Comparison of ENCODE assay signal across 12 cellular contexts in the genomic region with DNA sequence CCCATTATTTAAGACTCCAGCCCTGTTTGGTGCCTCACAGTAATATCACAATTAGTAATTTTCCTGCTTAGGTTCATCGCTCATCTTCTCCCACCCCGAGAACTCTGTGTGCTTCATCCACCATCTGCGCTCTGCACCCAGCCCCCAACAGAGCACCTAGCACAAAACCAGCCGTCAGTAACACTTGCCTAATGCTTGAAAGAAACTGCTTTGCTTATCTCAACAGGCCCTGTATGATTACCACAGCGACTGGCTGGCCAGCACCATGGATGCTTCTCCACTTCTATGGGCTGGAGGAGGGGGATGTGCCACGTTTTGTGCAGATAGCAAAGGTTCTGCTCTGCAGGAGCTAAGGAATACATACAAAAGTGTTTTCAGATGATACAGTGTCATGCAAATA.
"Had no signal": no experiment of that assay in that cellular context is flagged by ENCODE, and none has a peak within 500 bp of the region (broad histone marks: within the 10 kb centered on the region; RNA-seq: fewer than 3 reads in every experiment).

No MANE protein-coding gene starts in this region.

- H3K4me3 Mint-ChIP-seq: immature natural killer cell; naive thymus-derived CD8-positive, alpha-beta T cell; neural crest cell had no signal

- H3K9me3 Mint-ChIP-seq: immature natural killer cell; naive thymus-derived CD8-positive, alpha-beta T cell; neural crest cell had no signal

- H3K27ac Mint-ChIP-seq: immature natural killer cell; naive thymus-derived CD8-positive, alpha-beta T cell had no signal

- ATAC-seq: esophagus mucosa; mucosa of descending colon; naive thymus-derived CD8-positive, alpha-beta T cell had no signal

- H3K27ac ChIP-seq: colonic mucosa had no signal

- H3K27me3 ChIP-seq: colonic mucosa had no signal

- H3K4me1 ChIP-seq: colonic mucosa had no signal

- H3K9me3 ChIP-seq: colonic mucosa, mucosa of descending colon had no signal

- H3K36me3 Mint-ChIP-seq: immature natural killer cell; naive thymus-derived CD8-positive, alpha-beta T cell had no signal

- H3K4me3 ChIP-seq: colonic mucosa, mucosa of descending colon had no signal

- H3K4me1 Mint-ChIP-seq: immature natural killer cell; naive thymus-derived CD8-positive, alpha-beta T cell; neural crest cell had no signal

- H3K36me3 ChIP-seq: colonic mucosa had no signal

- DNase-seq: colonic mucosa; effector CD4-positive, alpha-beta T cell; immature natural killer cell; mucosa of descending colon; naive thymus-derived CD8-positive, alpha-beta T cell; posterior cingulate gyrus; small intestine; stimulated activated CD4-positive, alpha-beta T cell treated with anti-CD3 and anti-CD28 coated beads, Interleukin-12 subunit alpha, Interleukin-12 subunit beta, amount 100 ng/mL, for 4 hours; stimulated activated naive CD4-positive, alpha-beta T cell; trophoblast cell had no signal

- H3K27me3 Mint-ChIP-seq: naive thymus-derived CD8-positive, alpha-beta T cell had no signal
